In genomic region chr20:18001131-18001921, GRCh38 we compare ENCODE assay signal across 10 cellular contexts. TPM values are rescaled to one million over a fixed set of nuclear protein-coding genes. Genes with fewer than 3 reads are reported as not detected.
A peak's percentile ranks its signal among the peaks of the same experiment; 100 is the strongest.
DNase-seq lines count a peak whose midpoint lies in the region; ATAC-seq and TF ChIP-seq lines count a peak whose summit lies in the region.
"Had no signal": no experiment of that assay in that cellular context is flagged by ENCODE, and none has a peak within 500 bp of the region (broad histone marks: within the 10 kb centered on the region; RNA-seq: fewer than 3 reads in every experiment).

No MANE protein-coding gene starts in this region.

- WGBS in right lobe of liver (ENCODE audit: insufficient coverage, low coverage, low lambda C conversion rate, missing lambda C conversion rate), result 50% methylated on average over 9 of the region's 10 CpGs

- peaks cover 0 to 17% (median 0%) of the 10 kb centered on the region in 4 donors for H3K4me1 ChIP-seq in right lobe of liver
- H3K4me1 ChIP-seq: SJSA1 had no signal

- no peaks in the 10 kb centered on the region for H3K36me3 Mint-ChIP-seq in type B pancreatic cell
- H3K36me3 Mint-ChIP-seq: activated naive CD8-positive, alpha-beta T cell had no signal

- H3K4me3 Mint-ChIP-seq in type B pancreatic cell, result no peak overlapping the region
- H3K4me3 Mint-ChIP-seq: activated naive CD8-positive, alpha-beta T cell had no signal

- H3K36me3 ChIP-seq in right lobe of liver, result no peaks in the 10 kb centered on the region
- H3K36me3 ChIP-seq: SJSA1 had no signal

- H3K4me1 Mint-ChIP-seq in type B pancreatic cell (ENCODE audit: unreplicated experiment), result peaks cover 19% of the 10 kb centered on the region

- no peaks in the 10 kb centered on the region for H3K27me3 ChIP-seq in right lobe of liver
- H3K27me3 ChIP-seq: SJSA1 had no signal

- intact Hi-C loops in right lobe of liver (cut with DNase I), result no loop called here

- TF ChIP-seq POLR2A in right lobe of liver (IDR thresholded peaks at IDR 0.05), result no peak

- no peaks in the 10 kb centered on the region for H3K27me3 Mint-ChIP-seq in type B pancreatic cell

- ATAC-seq in right lobe of liver, result peak; percentile 95 to 98 (median 97)
- ATAC-seq in HG03469 (IDR thresholded peaks at IDR 0.05; ENCODE audit: unreplicated experiment), result no peak

- H3K4me3 ChIP-seq in right lobe of liver, result no peak overlapping the region
- H3K4me3 ChIP-seq: SJSA1 had no signal

- H3K27ac ChIP-seq in right lobe of liver, result no peak overlapping the region
- H3K27ac ChIP-seq: SJSA1 had no signal

- peak; percentile 81 for DNase-seq in M059J (ENCODE audit: low read depth)
- DNase-seq in dermis blood vessel endothelial cell, result peak; percentile 13
- DNase-seq in right lobe of liver, result peak; percentile 69 to 86 (median 84)
- DNase-seq in ureter (ENCODE audit: low spot score), result peak; percentile 78
- DNase-seq in NCI-H1436 (lab: John Stamatoyannopoulos, UW), result no peak
- no peak for DNase-seq in type B pancreatic cell (ENCODE audit: extremely low spot score, unreplicated experiment)

- no peaks in the 10 kb centered on the region for H3K9me3 ChIP-seq in right lobe of liver
- H3K9me3 ChIP-seq: SJSA1 had no signal

- TF ChIP-seq CTCF in right lobe of liver (IDR thresholded peaks at IDR 0.05), result peak in 1 of 4 donors; percentile 3
- TF ChIP-seq CTCF in type B pancreatic cell (conservative IDR thresholded peaks at IDR 0.05), result no peak

- H3K27ac Mint-ChIP-seq in type B pancreatic cell, result no peak overlapping the region
- H3K27ac Mint-ChIP-seq: activated naive CD8-positive, alpha-beta T cell had no signal

- H3K9me3 Mint-ChIP-seq in type B pancreatic cell, result no peaks in the 10 kb centered on the region

RNA-seq across cellular contexts. Expression of gene MGME1, which starts 32.5 kb away (rescaled TPM):
- total RNA-seq in M059J (2014; rRNA removed; shearing (Covaris generic)), result 19.2 and 27.4 TPM in 2 replicates
- total RNA-seq in dermis blood vessel endothelial cell, result 8.5 and 21.5 TPM in 2 replicates
- 1 to 10 TPM; 6.0 to 8.4 (median 7.5) TPM for total RNA-seq in right lobe of liver
- 15.1 TPM for total RNA-seq in ureter
- 31.2 and 32.7 TPM in 2 replicates for total RNA-seq in type B pancreatic cell (ENCODE audit: low replicate concordance)

RNA-seq across cellular contexts. Expression of gene SNX5, which starts 32.7 kb away (rescaled TPM):
- total RNA-seq in M059J (2014; rRNA removed; shearing (Covaris generic)), result 107 and 165 TPM in 2 replicates
- total RNA-seq in dermis blood vessel endothelial cell (97.3 and 135 TPM in 2 replicates), right lobe of liver (10 to 100 TPM; 32.6 to 74.5 (median 46.0) TPM), ureter (90.7 TPM), type B pancreatic cell (ENCODE audit: low replicate concordance) (87.4 and 115 TPM in 2 replicates)

RNA-seq across cellular contexts. Expression of gene OVOL2, which starts 56.4 kb away (rescaled TPM):
- total RNA-seq in M059J (2014; rRNA removed; shearing (Covaris generic)), result 0.22 TPM in 1 of 2 replicates, not detected in the other
- total RNA-seq in dermis blood vessel endothelial cell (not detected in 2 replicates), right lobe of liver (under 1 TPM in 1 of 6 experiments, not detected in 5; 0.25 TPM), ureter (16.2 TPM), type B pancreatic cell (ENCODE audit: low replicate concordance) (7.3 and 17.5 TPM in 2 replicates)
- total RNA-seq: mononuclear cell, SJSA1 had no signal

Comparison
In these comparisons a context has a peak if more than half of its experiments do, and no peak if none do; other contexts are left out.
1. DNase-seq: peak in M059J (single experiment), dermis blood vessel endothelial cell (single experiment), right lobe of liver (3 of 3) and ureter (single experiment); none in NCI-H1436 (single experiment) and type B pancreatic cell (single experiment).